ENCODE assay signal across 17 cellular contexts in genomic region chr6:55943329-55943728, GRCh38.
A peak's percentile ranks its signal among the peaks of the same experiment; 100 is the strongest.
DNase-seq lines count a peak whose midpoint lies in the region; TF ChIP-seq lines count a peak whose summit lies in the region.
"Had no signal": no experiment of that assay in that cellular context is flagged by ENCODE, and none has a peak within 500 bp of the region (broad histone marks: within the 10 kb centered on the region; RNA-seq: fewer than 3 reads in every experiment).

No MANE protein-coding gene starts in this region.

- no peak for TF ChIP-seq POLR2A in breast epithelium (IDR thresholded peaks at IDR 0.05)

- no peaks in the 10 kb centered on the region for H4K20me1 ChIP-seq in SK-N-SH (ENCODE audit: insufficient read depth)

- H3K79me2 ChIP-seq in SK-N-SH (ENCODE audit: insufficient read depth), result no peaks in the 10 kb centered on the region

- peaks cover 4% of the 10 kb centered on the region for H3F3A ChIP-seq in SK-N-SH (replicated peaks; ENCODE audit: insufficient read depth)

- TF ChIP-seq EP300 in SK-N-SH (IDR thresholded peaks at IDR 0.05; ENCODE audit: borderline replicate concordance in 1 of 2, low read depth in 1 of 2, low read length in 1 of 2), result no peak

- intact Hi-C loops in breast epithelium (cut with DNase I; ENCODE audit: low total_unique reads), result no loop called here

- POLR2A ChIA-PET in SK-N-SH (lab: Yijun Ruan, JAX), result no interaction called here

- H3K4me1 ChIP-seq in breast epithelium, result no peaks in the 10 kb centered on the region
- no peaks in the 10 kb centered on the region for H3K4me1 ChIP-seq in SK-N-SH (ENCODE audit: control insufficient read depth in 1 of 2, insufficient read depth in 2 of 2, low read depth in 1 of 2, low read length in 1 of 2)

- 39% methylated on average over 3 of the region's 3 CpGs for WGBS in SK-N-SH (ENCODE audit: low lambda C conversion rate)

- H3K9me2 ChIP-seq in SK-N-SH, result no peaks in the 10 kb centered on the region

- H3K9ac ChIP-seq in SK-N-SH, result no peak overlapping the region

- no peak overlapping the region for H3K4me2 ChIP-seq in SK-N-SH

- TF ChIP-seq CTCF in astrocyte of the spinal cord (IDR thresholded peaks at IDR 0.05; ENCODE audit: low read depth, low read length) (no peak), breast epithelium (IDR thresholded peaks at IDR 0.05) (no peak), SK-N-SH (IDR thresholded peaks at IDR 0.05) (no peak)

- H3K36me3 ChIP-seq in breast epithelium (no peaks in the 10 kb centered on the region), SK-N-SH (replicated peaks in 1 of 2; ENCODE audit: control insufficient read depth in 1 of 2, insufficient read depth in 2 of 2, low read length in 1 of 2) (no peaks in the 10 kb centered on the region)

- H3K27me3 ChIP-seq in breast epithelium (no peaks in the 10 kb centered on the region), SK-N-SH (ENCODE audit: insufficient read depth) (no peaks in the 10 kb centered on the region)

- in situ Hi-C loops in astrocyte of the spinal cord (cut with HindIII; ENCODE audit: low sequenced_read_pairs), result no loop called here

- no peak overlapping the region for H3K4me3 ChIP-seq in astrocyte of the spinal cord (ENCODE audit: low read depth, low read length)
- H3K4me3 ChIP-seq in breast epithelium, result no peak overlapping the region
- no peak overlapping the region for H3K4me3 ChIP-seq in SK-N-SH (ENCODE audit: low read depth in 2 of 2, low read length in 1 of 2)
- H3K4me3 ChIP-seq: K562 had no signal

- no peaks in the 10 kb centered on the region for H3K9me3 ChIP-seq in breast epithelium
- H3K9me3 ChIP-seq in SK-N-SH, result no peaks in the 10 kb centered on the region; the same call in 1 of the 2 replicates

- H3K27ac ChIP-seq in breast epithelium (no peak overlapping the region), SK-N-SH (ENCODE audit: low read depth in 2 of 2, low read length in 1 of 2) (no peak overlapping the region)

- H2AFZ ChIP-seq in SK-N-SH (ENCODE audit: low read depth), result no peak overlapping the region

- no peak for TF ChIP-seq RAD21 in SK-N-SH (IDR thresholded peaks at IDR 0.05; ENCODE audit: low read length)

- DNase-seq in HCEC 1CT (peak; percentile 40), astrocyte of the spinal cord (ENCODE audit: low read depth, low spot score) (peak; percentile 63), hepatic stellate cell (ENCODE audit: low spot score) (peak; percentile 4), LoVo (ENCODE audit: low spot score) (no peak), breast epithelium (ENCODE audit: low spot score in 2 of 2) (no peak), SK-N-SH (no peak)
- no peak for DNase-seq in stimulated activated CD8-positive, alpha-beta memory T cell treated with anti-CD3 and anti-CD28 coated beads, Interleukin-4, amount 100 ng/mL, for 48 hours
- DNase-seq: activated CD4-positive, alpha-beta T cell treated with anti-CD3 and anti-CD28 coated beads, Interleukin-2, amount 10 ng/mL, durations not matched to agents 7 days and 5 days; activated naive CD8-positive, alpha-beta T cell treated with anti-CD3 and anti-CD28 coated beads, Interleukin-2, amount 10 ng/mL, durations not matched to agents 7 days and 5 days; C1 segment of cervical spinal cord; MV-4-11; NCI-H1694 treated with DMSO at 0.1 percent for 48 hours; NCI-H82; OCI-M1; retina; SHP77 treated with DMSO at 0.1 percent for 48 hours had no signal

- CTCF ChIA-PET in SK-N-SH (lab: Yijun Ruan, JAX), result no interaction called here

TF ChIP-seq in SK-N-SH, 30 proteins besides CTCF, POLR2A, EP300 and RAD21:
- TF ChIP-seq USF2 (IDR thresholded peaks at IDR 0.05; ENCODE audit: borderline replicate concordance, low read depth, low read length) (no peak), YY1 (IDR thresholded peaks at IDR 0.05; ENCODE audit: low read depth) (no peak), EZH2phosphoT487 (IDR thresholded peaks at IDR 0.05; ENCODE audit: borderline replicate concordance, low read depth) (no peak), GATA2 (CRISPR knock-in tag; IDR thresholded peaks at IDR 0.05) (no peak), JUND (IDR thresholded peaks at IDR 0.05) (no peak), SIN3A (IDR thresholded peaks at IDR 0.05; ENCODE audit: borderline replicate concordance, low read depth, low read length) (no peak), FOXJ3 (CRISPR knock-in tag; IDR thresholded peaks at IDR 0.05) (no peak), MXI1 (IDR thresholded peaks at IDR 0.05; ENCODE audit: low read depth, low read length) (no peak), RFX5 (IDR thresholded peaks at IDR 0.05; ENCODE audit: low read length) (no peak), ZBTB33 (IDR thresholded peaks at IDR 0.05; ENCODE audit: borderline replicate concordance, low read depth) (no peak), FOSL2 (IDR thresholded peaks at IDR 0.05; ENCODE audit: borderline replicate concordance, low read depth) (no peak), SMC3 (IDR thresholded peaks at IDR 0.05; ENCODE audit: low read depth, low read length) (no peak), IRF3 (IDR thresholded peaks at IDR 0.05; ENCODE audit: low read depth, low read length) (no peak), CHD2 (IDR thresholded peaks at IDR 0.05; ENCODE audit: low read length, partially characterized antibody) (no peak), ELF1 (IDR thresholded peaks at IDR 0.05) (no peak), NFIC (IDR thresholded peaks at IDR 0.05; ENCODE audit: borderline replicate concordance) (no peak)
- TF ChIP-seq, protein P1, sequence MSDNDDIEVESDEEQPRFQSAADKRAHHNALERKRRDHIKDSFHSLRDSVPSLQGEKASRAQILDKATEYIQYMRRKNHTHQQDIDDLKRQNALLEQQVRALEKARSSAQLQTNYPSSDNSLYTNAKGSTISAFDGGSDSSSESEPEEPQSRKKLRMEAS (IDR thresholded peaks at IDR 0.05; ENCODE audit: low read depth), result no peak
- TF ChIP-seq, protein P2, sequence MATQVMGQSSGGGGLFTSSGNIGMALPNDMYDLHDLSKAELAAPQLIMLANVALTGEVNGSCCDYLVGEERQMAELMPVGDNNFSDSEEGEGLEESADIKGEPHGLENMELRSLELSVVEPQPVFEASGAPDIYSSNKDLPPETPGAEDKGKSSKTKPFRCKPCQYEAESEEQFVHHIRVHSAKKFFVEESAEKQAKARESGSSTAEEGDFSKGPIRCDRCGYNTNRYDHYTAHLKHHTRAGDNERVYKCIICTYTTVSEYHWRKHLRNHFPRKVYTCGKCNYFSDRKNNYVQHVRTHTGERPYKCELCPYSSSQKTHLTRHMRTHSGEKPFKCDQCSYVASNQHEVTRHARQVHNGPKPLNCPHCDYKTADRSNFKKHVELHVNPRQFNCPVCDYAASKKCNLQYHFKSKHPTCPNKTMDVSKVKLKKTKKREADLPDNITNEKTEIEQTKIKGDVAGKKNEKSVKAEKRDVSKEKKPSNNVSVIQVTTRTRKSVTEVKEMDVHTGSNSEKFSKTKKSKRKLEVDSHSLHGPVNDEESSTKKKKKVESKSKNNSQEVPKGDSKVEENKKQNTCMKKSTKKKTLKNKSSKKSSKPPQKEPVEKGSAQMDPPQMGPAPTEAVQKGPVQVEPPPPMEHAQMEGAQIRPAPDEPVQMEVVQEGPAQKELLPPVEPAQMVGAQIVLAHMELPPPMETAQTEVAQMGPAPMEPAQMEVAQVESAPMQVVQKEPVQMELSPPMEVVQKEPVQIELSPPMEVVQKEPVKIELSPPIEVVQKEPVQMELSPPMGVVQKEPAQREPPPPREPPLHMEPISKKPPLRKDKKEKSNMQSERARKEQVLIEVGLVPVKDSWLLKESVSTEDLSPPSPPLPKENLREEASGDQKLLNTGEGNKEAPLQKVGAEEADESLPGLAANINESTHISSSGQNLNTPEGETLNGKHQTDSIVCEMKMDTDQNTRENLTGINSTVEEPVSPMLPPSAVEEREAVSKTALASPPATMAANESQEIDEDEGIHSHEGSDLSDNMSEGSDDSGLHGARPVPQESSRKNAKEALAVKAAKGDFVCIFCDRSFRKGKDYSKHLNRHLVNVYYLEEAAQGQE (IDR thresholded peaks at IDR 0.05; ENCODE audit: low read depth, low read length), result no peak

Comparison
In these comparisons a context has a peak if more than half of its experiments do, and no peak if none do; other contexts are left out.
1. DNase-seq: peak in HCEC 1CT (single experiment), astrocyte of the spinal cord (single experiment) and hepatic stellate cell (single experiment); none in LoVo (single experiment), breast epithelium (0 of 2), SK-N-SH (single experiment) and stimulated activated CD8-positive, alpha-beta memory T cell treated with anti-CD3 and anti-CD28 coated beads, Interleukin-4, amount 100 ng/mL, for 48 hours (single experiment).